ENCODE assay signal across 1 cellular context in genomic region chr14:23614395-23614828, GRCh38.
A peak's percentile ranks its signal among the peaks of the same experiment; 100 is the strongest.
TF ChIP-seq lines count a peak whose summit lies in the region.

No MANE protein-coding gene starts in this region.

TF ChIP-seq in HepG2, 621 proteins besides CTCF, POLR2A, EP300 and RAD21 (continues in another document):
- no peak for TF ChIP-seq SIN3A (IDR thresholded peaks at IDR 0.05; ENCODE audit: borderline replicate concordance, low read depth, low read length)
- no peak for TF ChIP-seq ZNF567 (CRISPR knock-in tag; IDR thresholded peaks at IDR 0.05; ENCODE audit: borderline replicate concordance)
- no peak for TF ChIP-seq PRMT3 (CRISPR knock-in tag; IDR thresholded peaks at IDR 0.05; ENCODE audit: borderline replicate concordance, low read depth)
- no peak for TF ChIP-seq SAFB2 (CRISPR knock-in tag; IDR thresholded peaks at IDR 0.05; ENCODE audit: borderline replicate concordance, low read depth)
- TF ChIP-seq FOXJ3 (CRISPR knock-in tag; IDR thresholded peaks at IDR 0.05; ENCODE audit: borderline replicate concordance), result no peak
- TF ChIP-seq ISX (CRISPR knock-in tag; conservative IDR thresholded peaks at IDR 0.05), result no peak
- peak; percentile 47 for TF ChIP-seq FOXC1 (CRISPR knock-in tag; IDR thresholded peaks at IDR 0.05; ENCODE audit: borderline replicate concordance)
- no peak for TF ChIP-seq NPAS2 (CRISPR knock-in tag; IDR thresholded peaks at IDR 0.05; ENCODE audit: borderline replicate concordance)
- no peak for TF ChIP-seq CHD4 (IDR thresholded peaks at IDR 0.05; ENCODE audit: borderline replicate concordance, low read length)
- TF ChIP-seq ZNF282 (IDR thresholded peaks at IDR 0.05; ENCODE audit: partially characterized antibody), result no peak
- no peak for TF ChIP-seq SIN3B (IDR thresholded peaks at IDR 0.05; ENCODE audit: low read length)
- TF ChIP-seq MTF1 (CRISPR knock-in tag; IDR thresholded peaks at IDR 0.05), result no peak
- no peak for TF ChIP-seq GRHL1 (CRISPR knock-in tag; conservative IDR thresholded peaks at IDR 0.05)
- no peak for TF ChIP-seq ZNF703 (CRISPR knock-in tag; IDR thresholded peaks at IDR 0.05; ENCODE audit: borderline replicate concordance)
- 0 out of 2 replicates have a peak, but pooled peaks have one; percentile 17 for TF ChIP-seq ZFP36L1 (CRISPR knock-in tag; IDR thresholded peaks at IDR 0.05)
- TF ChIP-seq ZNF687 (CRISPR knock-in tag; IDR thresholded peaks at IDR 0.05), result peak; percentile 70
- TF ChIP-seq KDM6A (CRISPR knock-in tag; IDR thresholded peaks at IDR 0.05; ENCODE audit: low read depth), result no peak
- peak; percentile 49; the same call in 1 of the 2 replicates for TF ChIP-seq JUN (CRISPR knock-in tag; IDR thresholded peaks at IDR 0.05)
- no peak for TF ChIP-seq EZH2 (conservative IDR thresholded peaks at IDR 0.05; ENCODE audit: low read depth, low read length)
- no peak for TF ChIP-seq SMYD3 (CRISPR knock-in tag; IDR thresholded peaks at IDR 0.05)
- no peak for TF ChIP-seq HNF1A (IDR thresholded peaks at IDR 0.05; ENCODE audit: low read depth)
- peak; percentile 15; the same call in 1 of the 2 replicates for TF ChIP-seq HNF1A (CRISPR knock-in tag; IDR thresholded peaks at IDR 0.05; ENCODE audit: borderline replicate concordance)
- no peak for TF ChIP-seq ZNF260 (CRISPR knock-in tag; IDR thresholded peaks at IDR 0.05; ENCODE audit: borderline replicate concordance, low read depth)
- no peak for TF ChIP-seq MIER3 (CRISPR knock-in tag; IDR thresholded peaks at IDR 0.05; ENCODE audit: borderline replicate concordance)
- no peak for TF ChIP-seq JDP2 (CRISPR knock-in tag; IDR thresholded peaks at IDR 0.05; ENCODE audit: borderline replicate concordance)
- TF ChIP-seq ELK4 (CRISPR knock-in tag; IDR thresholded peaks at IDR 0.05; ENCODE audit: borderline replicate concordance), result no peak
- TF ChIP-seq SNAI1 (CRISPR knock-in tag; IDR thresholded peaks at IDR 0.05; ENCODE audit: borderline replicate concordance), result no peak
- TF ChIP-seq FUBP1 (CRISPR knock-in tag; IDR thresholded peaks at IDR 0.05; ENCODE audit: borderline replicate concordance), result 0 out of 2 replicates have a peak, but pooled peaks have one; percentile 6
- TF ChIP-seq HNRNPL (IDR thresholded peaks at IDR 0.05; ENCODE audit: low read depth, low read length), result no peak
- TF ChIP-seq KDM1A (CRISPR knock-in tag; IDR thresholded peaks at IDR 0.05), result no peak
- TF ChIP-seq MIER2 (CRISPR knock-in tag; IDR thresholded peaks at IDR 0.05), result no peak
- 0 out of 2 replicates have a peak, but pooled peaks have one; percentile 5 for TF ChIP-seq ZBTB39 (CRISPR knock-in tag; IDR thresholded peaks at IDR 0.05)
- TF ChIP-seq SNAPC4 (CRISPR knock-in tag; IDR thresholded peaks at IDR 0.05), result no peak
- TF ChIP-seq HDAC1 (CRISPR knock-in tag; IDR thresholded peaks at IDR 0.05), result no peak
- TF ChIP-seq ZNF501 (CRISPR knock-in tag; IDR thresholded peaks at IDR 0.05), result peak; percentile 78
- 0 out of 2 replicates have a peak, but pooled peaks have one; percentile 23 for TF ChIP-seq ELF1 (CRISPR knock-in tag; IDR thresholded peaks at IDR 0.05)
- TF ChIP-seq TBX2 (CRISPR knock-in tag; IDR thresholded peaks at IDR 0.05; ENCODE audit: borderline replicate concordance), result peak; percentile 38; the same call in 1 of the 2 replicates
